In genomic region chr13:103130681-103131210, GRCh38 we compare ENCODE assay signal across 12 cellular contexts.
DNase-seq lines count a peak whose midpoint lies in the region; ATAC-seq and TF ChIP-seq lines count a peak whose summit lies in the region.
"Had no signal": no experiment of that assay in that cellular context is flagged by ENCODE, and none has a peak within 500 bp of the region (broad histone marks: within the 10 kb centered on the region; RNA-seq: fewer than 3 reads in every experiment).

No MANE protein-coding gene starts in this region.

- peak overlapping the region; percentile 16 to 21 for H3K4me3 ChIP-seq in duodenal mucosa (ENCODE audit: low read depth in 1 of 2, low read length in 2 of 2)

- peaks cover 20% of the 10 kb centered on the region in 2 donors for H3K4me1 ChIP-seq in duodenal mucosa (ENCODE audit: control insufficient read depth in 1 of 2, insufficient read depth in 2 of 2, low read length in 2 of 2)

- peaks cover 21% of the 10 kb centered on the region for H3K27me3 Mint-ChIP-seq in mesothelial cell of epicardium (ENCODE audit: low read depth)
- H3K27me3 Mint-ChIP-seq: B cell had no signal

- H3K9ac ChIP-seq in duodenal mucosa (ENCODE audit: low read depth in 1 of 2, low read length in 2 of 2) = no peak overlapping the region
- H3K9ac ChIP-seq: KMS-11 had no signal

- H3K36me3 ChIP-seq in duodenal mucosa (ENCODE audit: control insufficient read depth in 1 of 2, insufficient read depth in 2 of 2, low read length in 2 of 2) = no peaks in the 10 kb centered on the region

- no peaks in the 10 kb centered on the region for H3K9me3 Mint-ChIP-seq in mesothelial cell of epicardium
- H3K9me3 Mint-ChIP-seq: activated B cell treated with CpG ODN at 0.5 μM for 24 hours; activated naive CD4-positive, alpha-beta T cell treated with anti-CD3 and anti-CD28 coated beads for 36 hours had no signal

- TF ChIP-seq POLR2A in erythroblast (IDR thresholded peaks at IDR 0.05; ENCODE audit: low read length) = no peak

- no peak overlapping the region for H3K27ac ChIP-seq in duodenal mucosa (ENCODE audit: low read depth, low read length)
- H3K27ac ChIP-seq: KMS-11 had no signal

- ATAC-seq in GM18502 (IDR thresholded peaks at IDR 0.05; ENCODE audit: poor library complexity, unreplicated experiment) (peak; percentile 72), GM21515 (IDR thresholded peaks at IDR 0.05; ENCODE audit: unreplicated experiment) (peak; percentile 74), HG03135 (IDR thresholded peaks at IDR 0.05; ENCODE audit: unreplicated experiment) (peak; percentile 81)

- H3K4me1 Mint-ChIP-seq in mesothelial cell of epicardium = peaks cover 4% of the 10 kb centered on the region
- H3K4me1 Mint-ChIP-seq: activated B cell treated with CpG ODN at 0.5 μM for 24 hours had no signal

- no peaks in the 10 kb centered on the region for H3K27me3 ChIP-seq in duodenal mucosa (ENCODE audit: control insufficient read depth in 1 of 2, insufficient read depth in 2 of 2, low read length in 2 of 2)

- no peak overlapping the region for H3K27ac Mint-ChIP-seq in mesothelial cell of epicardium
- H3K27ac Mint-ChIP-seq: activated B cell treated with CpG ODN at 0.5 μM for 24 hours; activated naive CD4-positive, alpha-beta T cell treated with anti-CD3 and anti-CD28 coated beads for 36 hours; B cell had no signal

- no peak overlapping the region for H3K4me3 Mint-ChIP-seq in mesothelial cell of epicardium
- H3K4me3 Mint-ChIP-seq: activated B cell treated with CpG ODN at 0.5 μM for 24 hours; activated naive CD4-positive, alpha-beta T cell treated with anti-CD3 and anti-CD28 coated beads for 36 hours; B cell had no signal

- DNase-seq in erythroblast (lab: John Stamatoyannopoulos, UW) (no peak), mesothelial cell of epicardium (ENCODE audit: low spot score in 2 of 2, unreplicated experiment in 2 of 2) (no peak), DMS114 treated with DMSO at 0.1 percent for 48 hours (lab: John Stamatoyannopoulos, UW; ENCODE audit: unreplicated experiment) (no peak), DMS153 (lab: John Stamatoyannopoulos, UW) (no peak)
- DNase-seq: activated B cell treated with CpG ODN at 0.5 μM for 24 hours; activated naive CD4-positive, alpha-beta T cell treated with anti-CD3 and anti-CD28 coated beads for 36 hours had no signal

- H3K9me3 ChIP-seq in duodenal mucosa (ENCODE audit: control insufficient read depth in 1 of 2, low read length in 2 of 2) = no peaks in the 10 kb centered on the region

- TF ChIP-seq CTCF in mesothelial cell of epicardium (IDR thresholded peaks at IDR 0.05; ENCODE audit: unreplicated experiment) = no peak

- H3K36me3 Mint-ChIP-seq in mesothelial cell of epicardium = no peaks in the 10 kb centered on the region
